In the genomic region with DNA sequence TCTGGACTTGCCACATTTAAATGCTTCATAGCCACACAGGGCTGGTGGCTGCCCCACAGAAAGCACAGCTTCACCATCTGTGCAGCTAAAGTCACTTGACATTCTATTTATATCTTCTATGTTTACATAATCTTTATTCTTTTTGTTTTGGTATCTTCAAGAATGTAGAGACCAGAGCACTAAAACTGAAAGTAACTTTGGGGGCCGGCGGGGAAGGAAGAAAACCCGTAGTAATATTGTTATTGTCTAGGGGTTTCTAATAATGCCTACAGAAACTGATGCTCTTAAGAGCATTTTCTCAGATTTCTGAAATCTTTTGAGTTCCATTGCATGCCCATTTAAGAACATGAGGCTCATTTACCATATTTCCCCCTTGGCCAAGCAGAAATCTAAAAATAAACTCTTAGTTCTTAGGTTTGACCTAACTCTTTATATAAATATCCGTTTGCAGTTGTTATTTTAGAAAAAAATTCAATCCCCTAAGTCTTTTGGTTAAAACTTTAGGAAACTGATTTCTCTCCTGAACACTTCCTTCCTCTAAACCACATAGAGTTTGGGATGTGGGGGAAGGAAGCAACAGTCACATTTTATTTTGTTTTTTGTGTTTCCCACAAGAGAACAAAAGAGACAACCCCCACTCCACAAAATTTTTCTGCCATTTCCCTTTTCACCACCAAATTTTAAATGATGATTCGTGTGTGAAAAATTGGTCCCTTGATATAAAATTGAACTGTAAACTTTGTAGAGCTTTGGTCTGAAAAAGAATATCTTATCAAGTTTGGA, we compare ENCODE assay signal across 8 cellular contexts.
A peak's percentile ranks its signal among the peaks of the same experiment; 100 is the strongest.
DNase-seq lines count a peak whose midpoint lies in the region; ATAC-seq and TF ChIP-seq lines count a peak whose summit lies in the region.

No MANE protein-coding gene starts in this region.

- DNase-seq in GM10266 (ENCODE audit: extremely low spot score) (peak; percentile 16), LHCN-M2 (ENCODE audit: low read depth) (peak; percentile 77), fibroblast of villous mesenchyme (ENCODE audit: low read depth) (peak; percentile 66), NCI-H1417 (lab: John Stamatoyannopoulos, UW) (no peak), SK-N-DZ (ENCODE audit: low spot score) (no peak), kidney glomerular epithelial cell (lab: John Stamatoyannopoulos, UW) (no peak), GM03348 (ENCODE audit: low spot score) (no peak)

- ATAC-seq in GM21619 (IDR thresholded peaks at IDR 0.05; ENCODE audit: unreplicated experiment): peak; percentile 100

- H3K4me3 ChIP-seq in fibroblast of villous mesenchyme (ENCODE audit: low read depth, low read length): peak overlapping the region; percentile 38

- TF ChIP-seq CTCF in GM10266 (IDR thresholded peaks at IDR 0.05; ENCODE audit: control insufficient read depth, insufficient read depth, low read depth, missing control alignments) (no peak), fibroblast of villous mesenchyme (IDR thresholded peaks at IDR 0.05; ENCODE audit: insufficient read depth, low read depth, low read length) (no peak)

Comparison
In these comparisons a context has a peak if more than half of its experiments do, and no peak if none do; other contexts are left out.
1. DNase-seq: peak in GM10266 (single experiment), LHCN-M2 (single experiment) and fibroblast of villous mesenchyme (single experiment); none in NCI-H1417 (0 of 3), SK-N-DZ (single experiment), kidney glomerular epithelial cell (single experiment) and GM03348 (single experiment).